21 cellular contexts compared by ENCODE assay signal in the genomic region with DNA sequence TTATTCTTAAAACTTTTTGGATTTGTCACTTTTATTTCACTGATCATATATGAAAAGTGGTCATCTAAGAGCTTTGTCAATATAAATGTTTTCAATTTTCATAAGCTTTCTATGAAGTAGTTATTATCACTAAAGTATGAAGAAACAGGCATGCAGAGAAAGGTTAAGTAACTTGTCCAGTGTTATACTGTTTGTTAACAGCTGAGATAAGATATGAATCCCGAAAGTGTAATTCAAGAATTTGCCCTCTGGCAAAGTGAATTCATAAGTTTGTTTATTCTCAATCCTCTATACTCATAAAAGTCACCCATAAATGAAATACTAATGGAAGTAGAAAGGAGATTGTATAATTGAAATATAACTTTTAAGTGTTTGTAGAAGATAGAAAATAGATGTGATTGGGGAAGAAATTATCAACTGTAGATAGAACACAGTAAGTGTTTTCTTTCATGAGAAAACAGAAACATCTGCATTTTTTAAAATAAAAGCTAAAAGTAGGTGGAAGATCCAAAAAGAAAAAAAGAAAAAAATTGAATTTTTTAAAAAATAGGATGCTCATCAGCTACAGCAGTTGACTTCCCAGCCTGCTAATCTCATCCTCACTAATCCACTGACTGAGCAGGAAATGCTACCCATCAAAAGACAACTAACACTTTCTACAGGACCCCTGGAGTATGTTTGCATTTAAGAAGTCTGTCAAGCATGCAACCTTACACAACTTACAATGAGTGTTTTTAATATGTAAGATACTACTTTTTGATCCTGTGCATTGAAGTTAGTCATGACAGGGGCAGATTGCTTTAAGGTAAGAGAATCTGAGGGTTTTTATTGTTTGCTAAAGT.
"Had no signal": no experiment of that assay in that cellular context is flagged by ENCODE, and none has a peak within 500 bp of the region (broad histone marks: within the 10 kb centered on the region; RNA-seq: fewer than 3 reads in every experiment).

No MANE protein-coding gene starts in this region.

- H3K4me1 ChIP-seq: heart right ventricle, left ventricle myocardium inferior, psoas muscle, right atrium auricular region, spleen, upper lobe of left lung had no signal

- H3K36me3 ChIP-seq: cardiac muscle cell, heart right ventricle, left ventricle myocardium inferior, ovary, right atrium auricular region, spleen, upper lobe of left lung had no signal

- H3K9me3 ChIP-seq: heart right ventricle, left ventricle myocardium inferior, ovary, psoas muscle, right atrium auricular region, spleen, upper lobe of left lung had no signal

- H3K4me3 ChIP-seq: cardiac muscle cell, heart right ventricle, left ventricle myocardium inferior, ovary, psoas muscle, right atrium auricular region, spleen, upper lobe of left lung had no signal

- H3K27me3 ChIP-seq: cardiac muscle cell, heart right ventricle, ovary, right atrium auricular region, spleen, upper lobe of left lung had no signal

- H3K27ac ChIP-seq: cardiac muscle cell, epithelial cell of prostate, heart right ventricle, left ventricle myocardium inferior, ovary, psoas muscle, right atrium auricular region, spleen, upper lobe of left lung had no signal

- ATAC-seq: activated T-cell treated with anti-CD3 and anti-CD28 coated beads, Interleukin-2, amount 50 U/mL, for 72 hours; heart right ventricle; natural killer cell; psoas muscle; T-helper 17 cell had no signal

- DNase-seq: activated CD4-positive, alpha-beta memory T cell treated with anti-CD3 and anti-CD28 coated beads for 36 hours; activated CD4-positive, alpha-beta T cell treated with anti-CD3 and anti-CD28 coated beads for 48 hours; activated effector memory CD4-positive, alpha-beta T cell treated with Interleukin-2 at 50 U/mL for 16 hours; activated naive CD4-positive, alpha-beta T cell treated with anti-CD3 and anti-CD28 coated beads for 36 hours; activated naive CD8-positive, alpha-beta T cell treated with anti-CD3 and anti-CD28 coated beads, Interleukin-2, amount 10 ng/mL, durations not matched to agents 7 days and 5 days; activated T-cell treated with anti-CD3 and anti-CD28 coated beads, Interleukin-2, amount 50 U/mL, for 72 hours; heart right ventricle; kidney glomerular epithelial cell; left ventricle myocardium inferior; midbrain; natural killer cell; ovary; psoas muscle; spleen; stimulated activated CD4-positive, alpha-beta T cell treated with anti-CD3 and anti-CD28 coated beads, Interleukin-4, amount 100 ng/mL, for 24 hours; stimulated activated naive CD4-positive, alpha-beta T cell treated with Interleukin-2 at 50 U/mL for 16 hours; T-helper 17 cell; upper lobe of left lung had no signal
